Comparison of ENCODE assay signal across 19 cellular contexts in the genomic region with DNA sequence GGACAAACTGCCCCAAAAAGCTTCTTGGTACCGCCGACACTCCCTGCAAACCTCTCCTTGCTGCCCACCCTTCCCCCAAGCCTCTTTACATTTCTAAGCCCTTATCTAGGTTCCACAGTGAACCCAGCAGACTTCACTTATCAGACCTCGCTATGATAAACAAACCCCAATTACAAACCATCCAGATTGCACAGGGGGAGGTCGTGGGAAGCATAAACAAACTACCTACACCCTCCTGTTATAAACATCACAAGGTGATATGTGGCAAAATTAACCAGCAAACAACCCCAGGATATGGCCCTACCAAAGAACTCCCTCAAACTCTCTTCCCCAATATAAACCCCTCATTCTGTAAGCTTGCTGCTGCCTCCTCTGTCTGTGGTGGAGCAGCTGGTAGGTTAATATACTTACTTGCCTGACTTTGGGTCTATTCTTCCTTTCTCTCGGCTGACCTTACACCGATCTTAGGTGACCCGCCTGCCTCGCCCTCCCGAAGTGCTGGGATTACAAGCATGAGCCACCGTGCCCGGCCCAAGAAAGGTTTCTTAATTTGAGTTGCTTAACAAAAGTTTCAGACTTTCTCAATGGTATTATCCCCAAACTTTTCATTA.
"Had no signal": no experiment of that assay in that cellular context is flagged by ENCODE, and none has a peak within 500 bp of the region (broad histone marks: within the 10 kb centered on the region; RNA-seq: fewer than 3 reads in every experiment).

No MANE protein-coding gene starts in this region.

- H3K27ac ChIP-seq: neural progenitor cell, parathyroid adenoma, prostate gland, right atrium auricular region, sigmoid colon, thoracic aorta, tibial nerve, upper lobe of left lung had no signal

- ATAC-seq: effector memory CD8-positive, alpha-beta T cell; left lobe of liver; naive thymus-derived CD4-positive, alpha-beta T cell; stimulated activated naive B cell treated with anti-CD40 and anti-IgM and Interleukin-4, amounts not matched to agents 10 μg/mL and 1 μg/mL and 100 μg/mL, for 72 hours had no signal

- H3K4me1 ChIP-seq: neural progenitor cell, parathyroid adenoma, prostate gland, upper lobe of left lung had no signal

- H3K4me3 ChIP-seq: lung, neural progenitor cell, prostate gland, right atrium auricular region, sigmoid colon, thoracic aorta, tibial nerve, upper lobe of left lung had no signal

- H3K36me3 Mint-ChIP-seq: memory B cell; mesothelial cell of epicardium; naive thymus-derived CD4-positive, alpha-beta T cell; neural progenitor cell; stimulated activated naive B cell treated with anti-CD40 and anti-IgM and Interleukin-4, amounts not matched to agents 10 μg/mL and 1 μg/mL and 100 μg/mL, for 72 hours had no signal

- H3K36me3 ChIP-seq: neural progenitor cell, prostate gland, right atrium auricular region, sigmoid colon, thoracic aorta, tibial nerve, upper lobe of left lung had no signal

- DNase-seq: cortex of kidney; effector memory CD8-positive, alpha-beta T cell; kidney; naive thymus-derived CD4-positive, alpha-beta T cell; sigmoid colon; stimulated activated naive B cell treated with anti-CD40 and anti-IgM and Interleukin-4, amounts not matched to agents 10 μg/mL and 1 μg/mL and 100 μg/mL, for 72 hours; upper lobe of left lung had no signal

- H3K27ac Mint-ChIP-seq: effector memory CD8-positive, alpha-beta T cell; memory B cell; mesothelial cell of epicardium; naive thymus-derived CD4-positive, alpha-beta T cell; nephron; stimulated activated naive B cell treated with anti-CD40 and anti-IgM and Interleukin-4, amounts not matched to agents 10 μg/mL and 1 μg/mL and 100 μg/mL, for 72 hours; stimulated activated naive CD8-positive, alpha-beta T cell treated with anti-CD3 and anti-CD28 coated beads, Interleukin-15, Interleukin-2, amounts not matched to agents 100 ng/mL and 50 ng/mL, for 24 hours had no signal

- H3K4me3 Mint-ChIP-seq: effector memory CD8-positive, alpha-beta T cell; memory B cell; mesothelial cell of epicardium; naive thymus-derived CD4-positive, alpha-beta T cell; nephron; neural progenitor cell; stimulated activated naive B cell treated with anti-CD40 and anti-IgM and Interleukin-4, amounts not matched to agents 10 μg/mL and 1 μg/mL and 100 μg/mL, for 72 hours; stimulated activated naive CD8-positive, alpha-beta T cell treated with anti-CD3 and anti-CD28 coated beads, Interleukin-15, Interleukin-2, amounts not matched to agents 100 ng/mL and 50 ng/mL, for 24 hours had no signal

- H3K9me3 Mint-ChIP-seq: memory B cell; mesothelial cell of epicardium; nephron; neural progenitor cell; stimulated activated naive B cell treated with anti-CD40 and anti-IgM and Interleukin-4, amounts not matched to agents 10 μg/mL and 1 μg/mL and 100 μg/mL, for 72 hours had no signal

- H3K9ac ChIP-seq: neural progenitor cell, parathyroid adenoma had no signal

- H3K9me3 ChIP-seq: prostate gland, right atrium auricular region, sigmoid colon, thoracic aorta, tibial nerve, upper lobe of left lung had no signal

- H3K4me1 Mint-ChIP-seq: memory B cell; naive thymus-derived CD4-positive, alpha-beta T cell; stimulated activated naive B cell treated with anti-CD40 and anti-IgM and Interleukin-4, amounts not matched to agents 10 μg/mL and 1 μg/mL and 100 μg/mL, for 72 hours had no signal

- H3K27me3 ChIP-seq: neural progenitor cell, right atrium auricular region, tibial nerve, upper lobe of left lung had no signal

- H3K27me3 Mint-ChIP-seq: effector memory CD8-positive, alpha-beta T cell had no signal
